In the genomic region with DNA sequence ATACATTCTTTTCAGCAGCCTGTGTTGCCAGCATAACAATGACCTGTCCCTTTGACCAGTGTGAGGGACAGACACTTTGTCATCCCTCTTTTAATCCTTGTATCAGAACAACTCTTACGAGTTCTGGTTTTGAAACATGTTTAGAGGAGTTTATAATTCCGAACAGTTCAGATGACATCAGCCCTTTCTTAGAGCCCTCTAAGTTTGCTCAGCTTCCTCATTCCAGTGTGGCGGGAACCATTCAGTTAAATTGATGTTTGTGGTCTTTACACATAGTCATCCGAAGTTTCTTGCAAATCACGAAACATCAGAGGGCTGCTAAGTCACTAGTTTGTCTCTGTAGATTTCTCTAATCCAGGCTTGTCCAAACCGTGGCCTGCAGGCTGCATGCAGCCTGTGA, we compare ENCODE assay signal across 1 cellular context.
TF ChIP-seq lines count a peak whose summit lies in the region.

No MANE protein-coding gene starts in this region.

TF ChIP-seq in GM23338, 12 proteins besides CTCF, POLR2A, EP300 and RAD21 (continued from another document):
- TF ChIP-seq, protein P1, sequence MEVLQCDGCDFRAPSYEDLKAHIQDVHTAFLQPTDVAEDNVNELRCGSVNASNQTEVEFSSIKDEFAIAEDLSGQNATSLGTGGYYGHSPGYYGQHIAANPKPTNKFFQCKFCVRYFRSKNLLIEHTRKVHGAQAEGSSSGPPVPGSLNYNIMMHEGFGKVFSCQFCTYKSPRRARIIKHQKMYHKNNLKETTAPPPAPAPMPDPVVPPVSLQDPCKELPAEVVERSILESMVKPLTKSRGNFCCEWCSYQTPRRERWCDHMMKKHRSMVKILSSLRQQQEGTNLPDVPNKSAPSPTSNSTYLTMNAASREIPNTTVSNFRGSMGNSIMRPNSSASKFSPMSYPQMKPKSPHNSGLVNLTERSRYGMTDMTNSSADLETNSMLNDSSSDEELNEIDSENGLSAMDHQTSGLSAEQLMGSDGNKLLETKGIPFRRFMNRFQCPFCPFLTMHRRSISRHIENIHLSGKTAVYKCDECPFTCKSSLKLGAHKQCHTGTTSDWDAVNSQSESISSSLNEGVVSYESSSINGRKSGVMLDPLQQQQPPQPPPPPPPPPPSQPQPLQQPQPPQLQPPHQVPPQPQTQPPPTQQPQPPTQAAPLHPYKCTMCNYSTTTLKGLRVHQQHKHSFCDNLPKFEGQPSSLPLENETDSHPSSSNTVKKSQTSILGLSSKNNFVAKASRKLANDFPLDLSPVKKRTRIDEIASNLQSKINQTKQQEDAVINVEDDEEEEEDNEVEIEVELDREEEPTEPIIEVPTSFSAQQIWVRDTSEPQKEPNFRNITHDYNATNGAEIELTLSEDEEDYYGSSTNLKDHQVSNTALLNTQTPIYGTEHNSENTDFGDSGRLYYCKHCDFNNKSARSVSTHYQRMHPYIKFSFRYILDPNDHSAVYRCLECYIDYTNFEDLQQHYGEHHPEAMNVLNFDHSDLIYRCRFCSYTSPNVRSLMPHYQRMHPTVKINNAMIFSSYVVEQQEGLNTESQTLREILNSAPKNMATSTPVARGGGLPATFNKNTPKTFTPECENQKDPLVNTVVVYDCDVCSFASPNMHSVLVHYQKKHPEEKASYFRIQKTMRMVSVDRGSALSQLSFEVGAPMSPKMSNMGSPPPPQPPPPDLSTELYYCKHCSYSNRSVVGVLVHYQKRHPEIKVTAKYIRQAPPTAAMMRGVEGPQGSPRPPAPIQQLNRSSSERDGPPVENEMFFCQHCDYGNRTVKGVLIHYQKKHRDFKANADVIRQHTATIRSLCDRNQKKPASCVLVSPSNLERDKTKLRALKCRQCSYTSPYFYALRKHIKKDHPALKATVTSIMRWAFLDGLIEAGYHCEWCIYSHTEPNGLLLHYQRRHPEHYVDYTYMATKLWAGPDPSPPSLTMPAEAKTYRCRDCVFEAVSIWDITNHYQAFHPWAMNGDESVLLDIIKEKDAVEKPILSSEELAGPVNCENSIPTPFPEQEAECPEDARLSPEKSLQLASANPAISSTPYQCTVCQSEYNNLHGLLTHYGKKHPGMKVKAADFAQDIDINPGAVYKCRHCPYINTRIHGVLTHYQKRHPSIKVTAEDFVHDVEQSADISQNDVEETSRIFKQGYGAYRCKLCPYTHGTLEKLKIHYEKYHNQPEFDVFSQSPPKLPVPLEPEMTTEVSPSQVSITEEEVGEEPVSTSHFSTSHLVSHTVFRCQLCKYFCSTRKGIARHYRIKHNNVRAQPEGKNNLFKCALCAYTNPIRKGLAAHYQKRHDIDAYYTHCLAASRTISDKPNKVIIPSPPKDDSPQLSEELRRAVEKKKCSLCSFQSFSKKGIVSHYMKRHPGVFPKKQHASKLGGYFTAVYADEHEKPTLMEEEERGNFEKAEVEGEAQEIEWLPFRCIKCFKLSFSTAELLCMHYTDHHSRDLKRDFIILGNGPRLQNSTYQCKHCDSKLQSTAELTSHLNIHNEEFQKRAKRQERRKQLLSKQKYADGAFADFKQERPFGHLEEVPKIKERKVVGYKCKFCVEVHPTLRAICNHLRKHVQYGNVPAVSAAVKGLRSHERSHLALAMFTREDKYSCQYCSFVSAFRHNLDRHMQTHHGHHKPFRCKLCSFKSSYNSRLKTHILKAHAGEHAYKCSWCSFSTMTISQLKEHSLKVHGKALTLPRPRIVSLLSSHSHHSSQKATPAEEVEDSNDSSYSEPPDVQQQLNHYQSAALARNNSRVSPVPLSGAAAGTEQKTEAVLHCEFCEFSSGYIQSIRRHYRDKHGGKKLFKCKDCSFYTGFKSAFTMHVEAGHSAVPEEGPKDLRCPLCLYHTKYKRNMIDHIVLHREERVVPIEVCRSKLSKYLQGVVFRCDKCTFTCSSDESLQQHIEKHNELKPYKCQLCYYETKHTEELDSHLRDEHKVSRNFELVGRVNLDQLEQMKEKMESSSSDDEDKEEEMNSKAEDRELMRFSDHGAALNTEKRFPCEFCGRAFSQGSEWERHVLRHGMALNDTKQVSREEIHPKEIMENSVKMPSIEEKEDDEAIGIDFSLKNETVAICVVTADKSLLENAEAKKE (CRISPR knock-in tag; IDR thresholded peaks at IDR 0.05), result no peak
- TF ChIP-seq POLR2AphosphoS5 (IDR thresholded peaks at IDR 0.05; ENCODE audit: low read depth) (no peak), JUNB (IDR thresholded peaks at IDR 0.05; ENCODE audit: unreplicated experiment) (no peak), ZNF331 (CRISPR knock-in tag; IDR thresholded peaks at IDR 0.05; ENCODE audit: low read depth) (no peak), CREB1 (CRISPR knock-in tag; IDR thresholded peaks at IDR 0.05; ENCODE audit: low read depth) (no peak), REST (IDR thresholded peaks at IDR 0.05; ENCODE audit: unreplicated experiment) (no peak), NANOG (IDR thresholded peaks at IDR 0.05; ENCODE audit: borderline replicate concordance) (no peak), ZNF114 (CRISPR knock-in tag; IDR thresholded peaks at IDR 0.05) (no peak)
- TF ChIP-seq, protein P2, sequence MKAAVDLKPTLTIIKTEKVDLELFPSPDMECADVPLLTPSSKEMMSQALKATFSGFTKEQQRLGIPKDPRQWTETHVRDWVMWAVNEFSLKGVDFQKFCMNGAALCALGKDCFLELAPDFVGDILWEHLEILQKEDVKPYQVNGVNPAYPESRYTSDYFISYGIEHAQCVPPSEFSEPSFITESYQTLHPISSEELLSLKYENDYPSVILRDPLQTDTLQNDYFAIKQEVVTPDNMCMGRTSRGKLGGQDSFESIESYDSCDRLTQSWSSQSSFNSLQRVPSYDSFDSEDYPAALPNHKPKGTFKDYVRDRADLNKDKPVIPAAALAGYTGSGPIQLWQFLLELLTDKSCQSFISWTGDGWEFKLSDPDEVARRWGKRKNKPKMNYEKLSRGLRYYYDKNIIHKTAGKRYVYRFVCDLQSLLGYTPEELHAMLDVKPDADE (IDR thresholded peaks at IDR 0.05), result no peak
